Comparison of ENCODE assay signal across 23 cellular contexts in the genomic region with DNA sequence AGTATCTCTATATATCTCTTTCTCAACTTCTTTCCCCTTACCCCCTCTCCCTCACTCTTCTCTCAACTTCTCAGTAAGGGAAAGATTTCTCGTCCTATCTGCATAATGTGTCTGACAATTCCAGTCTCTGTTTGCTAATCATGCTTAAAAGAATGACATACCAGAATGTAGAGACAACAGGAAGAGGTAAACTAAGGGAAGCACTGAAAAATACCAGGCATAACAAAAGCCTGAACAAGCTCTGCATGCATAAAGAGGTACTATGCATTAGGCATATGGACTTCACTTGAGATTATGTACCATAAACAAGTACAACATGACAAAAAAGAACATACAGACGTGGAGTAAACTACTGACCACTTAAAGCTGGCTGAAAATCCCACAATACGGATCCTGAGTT.
DNase-seq lines count a peak whose midpoint lies in the region; ATAC-seq and TF ChIP-seq lines count a peak whose summit lies in the region.
"Had no signal": no experiment of that assay in that cellular context is flagged by ENCODE, and none has a peak within 500 bp of the region (broad histone marks: within the 10 kb centered on the region; RNA-seq: fewer than 3 reads in every experiment).

No MANE protein-coding gene starts in this region.

- no peak overlapping the region for H3K4me2 ChIP-seq in mammary epithelial cell (ENCODE audit: insufficient read depth, low read depth, low read length)
- H3K4me2 ChIP-seq: A549 had no signal

- H3K79me2 ChIP-seq in mammary epithelial cell (ENCODE audit: insufficient read depth, low read length): no peaks in the 10 kb centered on the region

- intact Hi-C loops in mammary epithelial cell (cut with micrococcal nuclease): no loop called here
- intact Hi-C loops in MCF 10A (cut with micrococcal nuclease): no loop called here
- intact Hi-C loops in body of pancreas (cut with DNase I): no loop called here

- TF ChIP-seq POLR2A in body of pancreas (IDR thresholded peaks at IDR 0.05): no peak

- H3K36me3 ChIP-seq in mammary epithelial cell (ENCODE audit: insufficient read depth, low read length): no peaks in the 10 kb centered on the region
- no peaks in the 10 kb centered on the region for H3K36me3 ChIP-seq in body of pancreas (replicated peaks in 1 of 2; ENCODE audit: insufficient read depth in 1 of 2, low read depth in 2 of 2)
- H3K36me3 ChIP-seq: thoracic aorta had no signal

- H3K4me1 Mint-ChIP-seq in MCF 10A (ENCODE audit: insufficient read depth, unreplicated experiment) (no peaks in the 10 kb centered on the region), WTC11 (peaks cover 21% of the 10 kb centered on the region)
- H3K4me1 Mint-ChIP-seq: stimulated activated memory B cell treated with anti-CD40 and anti-IgM and Interleukin-4, amounts not matched to agents 10 μg/mL and 1 μg/mL and 100 μg/mL, for 72 hours had no signal

- H3K36me3 Mint-ChIP-seq in MCF 10A (ENCODE audit: insufficient read depth, unreplicated experiment): no peaks in the 10 kb centered on the region
- H3K36me3 Mint-ChIP-seq in WTC11: peaks cover 29% of the 10 kb centered on the region
- H3K36me3 Mint-ChIP-seq: stimulated activated memory B cell treated with anti-CD40 and anti-IgM and Interleukin-4, amounts not matched to agents 10 μg/mL and 1 μg/mL and 100 μg/mL, for 72 hours had no signal

- ATAC-seq in WTC11 (no peak; the same call in 1 of the 2 replicates), body of pancreas (no peak)
- ATAC-seq: A549; effector memory CD8-positive, alpha-beta T cell; HepG2; stimulated activated memory B cell treated with anti-CD40 and anti-IgM and Interleukin-4, amounts not matched to agents 10 μg/mL and 1 μg/mL and 100 μg/mL, for 72 hours had no signal

- H3K9ac ChIP-seq in mammary epithelial cell (ENCODE audit: insufficient read depth, low read length): no peak overlapping the region

- H4K20me1 ChIP-seq in mammary epithelial cell (ENCODE audit: insufficient read depth, low read length): no peaks in the 10 kb centered on the region

- peaks cover 7% of the 10 kb centered on the region for H3K9me3 ChIP-seq in mammary epithelial cell (replicated peaks; ENCODE audit: insufficient read depth, low read length)
- peaks cover 0 to 2% (median 0%) of the 10 kb centered on the region in 3 donors for H3K9me3 ChIP-seq in body of pancreas
- H3K9me3 ChIP-seq: A549 had no signal

- H3K27me3 ChIP-seq in mammary epithelial cell (ENCODE audit: insufficient read depth, low read length) (no peaks in the 10 kb centered on the region), body of pancreas (no peaks in the 10 kb centered on the region)
- H3K27me3 ChIP-seq: MG63 had no signal

- BruUV-seq in mammary epithelial cell (replicated peaks; lab: Mats Ljungman, UMichigan) (no TSS peak), MCF 10A (replicated peaks; lab: Mats Ljungman, UMichigan) (no TSS peak)

- H3K27me3 Mint-ChIP-seq in MCF 10A (ENCODE audit: insufficient read depth, unreplicated experiment) (no peaks in the 10 kb centered on the region), WTC11 (ENCODE audit: low read depth) (no peaks in the 10 kb centered on the region)
- H3K27me3 Mint-ChIP-seq: effector memory CD8-positive, alpha-beta T cell; stimulated activated memory B cell treated with anti-CD40 and anti-IgM and Interleukin-4, amounts not matched to agents 10 μg/mL and 1 μg/mL and 100 μg/mL, for 72 hours had no signal

- no peak overlapping the region for H3K4me3 Mint-ChIP-seq in MCF 10A (ENCODE audit: unreplicated experiment)
- H3K4me3 Mint-ChIP-seq in WTC11: no peak overlapping the region
- H3K4me3 Mint-ChIP-seq: effector memory CD8-positive, alpha-beta T cell; stimulated activated memory B cell treated with anti-CD40 and anti-IgM and Interleukin-4, amounts not matched to agents 10 μg/mL and 1 μg/mL and 100 μg/mL, for 72 hours had no signal

- 81% methylated on average over 3 of the region's 3 CpGs for WGBS in mammary epithelial cell (ENCODE audit: low coverage, missing lambda C conversion rate)
- 68 to 79% methylated on average over 3 of the region's 3 CpGs for WGBS in body of pancreas, 2 donors

- TF ChIP-seq CTCF in mammary epithelial cell (conservative IDR thresholded peaks at IDR 0.05 in 1 of 2, IDR thresholded peaks at IDR 0.05 in 1 of 2; ENCODE audit: extremely low read depth in 1 of 2, insufficient read depth in 1 of 2, low read depth in 1 of 2, low read length in 2 of 2): no peak
- TF ChIP-seq CTCF in MCF 10A (IDR thresholded peaks at IDR 0.05; ENCODE audit: unreplicated experiment): no peak
- TF ChIP-seq CTCF in WTC11 (IDR thresholded peaks at IDR 0.05): no peak
- no peak for TF ChIP-seq CTCF in body of pancreas (IDR thresholded peaks at IDR 0.05)

- DNase-seq in mammary epithelial cell (no peak), MCF 10A (ENCODE audit: unreplicated experiment) (no peak), WTC11 (ENCODE audit: low spot score) (no peak), iris pigment epithelial cell (ENCODE audit: low read depth) (peak; percentile 62), body of pancreas (no peak), amniotic stem cell (lab: John Stamatoyannopoulos, UW) (no peak), retina (no peak), NCI-H1417 treated with DMSO at 0.1 percent for 48 hours (lab: John Stamatoyannopoulos, UW) (no peak)
- DNase-seq: activated CD4-positive, CD25-positive, alpha-beta regulatory T cell treated with anti-CD3 and anti-CD28 coated beads, Interleukin-2, amount 50 U/mL, for 72 hours; effector memory CD8-positive, alpha-beta T cell; hippocampal formation; kidney glomerular epithelial cell; MG63; midbrain; NCI-H2029 treated with DMSO at 0.1 percent for 48 hours; NCI-H524; SIG-M5 had no signal

- dilution Hi-C loops in mammary epithelial cell (cut with HindIII; ENCODE audit: low sequenced_read_pairs): no loop called here

- no peak overlapping the region for H3K27ac ChIP-seq in mammary epithelial cell (ENCODE audit: insufficient read depth, low read depth, low read length)
- no peak overlapping the region for H3K27ac ChIP-seq in body of pancreas
- H3K27ac ChIP-seq: A549, C4-2B, thoracic aorta had no signal

- peak overlapping the region; percentile 57 for H2AFZ ChIP-seq in mammary epithelial cell (ENCODE audit: low read depth, low read length)

- H3K9me3 Mint-ChIP-seq in MCF 10A (ENCODE audit: unreplicated experiment) (peaks cover 10% of the 10 kb centered on the region), WTC11 (peaks cover 36% of the 10 kb centered on the region)

- CTCF ChIA-PET in mammary epithelial cell (lab: Charles Lee; ENCODE audit: low non-redundant PET) (no interaction called here), MCF 10A (lab: Yijun Ruan, JAX) (interaction anchor here (1.3 kb wide), 1 partner anchor 17 kb away, joined by 3 read pairs; no protein-coding TSS in a partner anchor), WTC11 (lab: Charles Lee) (interaction anchor here (1.1 to 1.3 kb wide), 2 partner anchors 30 to 121 kb away, joined by 3 read pairs; no protein-coding TSS in a partner anchor)

- peaks cover 23% of the 10 kb centered on the region for H3K4me1 ChIP-seq in mammary epithelial cell (ENCODE audit: insufficient read depth, low read length)
- no peaks in the 10 kb centered on the region for H3K4me1 ChIP-seq in body of pancreas
- H3K4me1 ChIP-seq: A549 had no signal

- in situ Hi-C loops in mammary epithelial cell (cut with MboI; ENCODE audit: low sequenced_read_pairs in 2 of 2): no loop called here

- POLR2A ChIA-PET in MCF 10A (lab: Yijun Ruan, JAX) (interaction anchor here (1.0 kb wide), 1 partner anchor 11 kb away, joined by 3 read pairs; no protein-coding TSS in a partner anchor), WTC11 (lab: Charles Lee) (no interaction called here)

- H3K27ac Mint-ChIP-seq in MCF 10A (ENCODE audit: low read depth, unreplicated experiment): no peak overlapping the region
- H3K27ac Mint-ChIP-seq in WTC11: peak overlapping the region; percentile 67
- H3K27ac Mint-ChIP-seq: activated T-helper 2 cell treated with anti-CD3 and anti-CD28 coated beads, Interferon-gamma antibody, Interleukin-2, Interleukin-4, amounts not matched to agents 10 μg/mL and 5 μg/mL and 100 μg/mL, durations not matched to agents 14 hours and 24 hours and 36 hours; effector memory CD8-positive, alpha-beta T cell; stimulated activated memory B cell treated with anti-CD40 and anti-IgM and Interleukin-4, amounts not matched to agents 10 μg/mL and 1 μg/mL and 100 μg/mL, for 72 hours had no signal

- no peak overlapping the region for H3K4me3 ChIP-seq in mammary epithelial cell (replicated peaks in 1 of 3; ENCODE audit: insufficient read depth in 1 of 3, low read depth in 2 of 3, low read length in 3 of 3)
- no peak overlapping the region for H3K4me3 ChIP-seq in body of pancreas
- H3K4me3 ChIP-seq: A549, MG63, thoracic aorta had no signal

TF ChIP-seq in WTC11, 78 proteins besides CTCF, POLR2A, EP300 and RAD21:
- TF ChIP-seq CREM (CRISPR knock-in tag; IDR thresholded peaks at IDR 0.05): no peak
- no peak for TF ChIP-seq GTF2I (CRISPR knock-in tag; conservative IDR thresholded peaks at IDR 0.05)
- TF ChIP-seq ZNF121 (CRISPR knock-in tag; IDR thresholded peaks at IDR 0.05): no peak
- no peak for TF ChIP-seq FOXP1 (CRISPR knock-in tag; IDR thresholded peaks at IDR 0.05; ENCODE audit: borderline replicate concordance)
- TF ChIP-seq, protein P1, sequence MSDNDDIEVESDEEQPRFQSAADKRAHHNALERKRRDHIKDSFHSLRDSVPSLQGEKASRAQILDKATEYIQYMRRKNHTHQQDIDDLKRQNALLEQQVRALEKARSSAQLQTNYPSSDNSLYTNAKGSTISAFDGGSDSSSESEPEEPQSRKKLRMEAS (CRISPR knock-in tag; IDR thresholded peaks at IDR 0.05): no peak
- TF ChIP-seq USF1 (CRISPR knock-in tag; IDR thresholded peaks at IDR 0.05): no peak
